In genomic region chr16:18802755-18803218, GRCh38 we compare ENCODE assay signal across 9 cellular contexts. TPM values are rescaled to one million over a fixed set of nuclear protein-coding genes. Genes with fewer than 3 reads are reported as not detected.
DNase-seq lines count a peak whose midpoint lies in the region; ATAC-seq and TF ChIP-seq lines count a peak whose summit lies in the region.
"Had no signal": no experiment of that assay in that cellular context is flagged by ENCODE, and none has a peak within 500 bp of the region (broad histone marks: within the 10 kb centered on the region; RNA-seq: fewer than 3 reads in every experiment).

No MANE protein-coding gene starts in this region.

- H3K9me3 Mint-ChIP-seq in brain (peaks cover 0 to 5% (median 0%) of the 10 kb centered on the region in 5 experiments), osteocyte (ENCODE audit: unreplicated experiment) (no peaks in the 10 kb centered on the region)

- no peak overlapping the region for H3K4me3 ChIP-seq in HUES6 (ENCODE audit: low read depth, low read length)

- TF ChIP-seq CTCF in brain (conservative IDR thresholded peaks at IDR 0.05) = no peak
- no peak for TF ChIP-seq CTCF in osteocyte (IDR thresholded peaks at IDR 0.05)

- ATAC-seq in GM21786 (IDR thresholded peaks at IDR 0.05; ENCODE audit: unreplicated experiment) = no peak

- no peaks in the 10 kb centered on the region for H3K27me3 ChIP-seq in HUES6 (ENCODE audit: control insufficient read depth, insufficient read depth, low read length)
- H3K27me3 ChIP-seq: stomach had no signal

- H3K4me1 Mint-ChIP-seq in brain (peaks cover 85% of the 10 kb centered on the region), osteocyte (ENCODE audit: unreplicated experiment) (peaks cover 62% of the 10 kb centered on the region)

- H3K9me3 ChIP-seq in HUES6 (ENCODE audit: control insufficient read depth, insufficient read depth, low read depth, low read length) = no peaks in the 10 kb centered on the region
- H3K9me3 ChIP-seq: stomach had no signal

- H3K9ac ChIP-seq in HUES6 (ENCODE audit: low read length) = no peak overlapping the region

- H3K27ac ChIP-seq in HUES6 (ENCODE audit: low read depth, low read length) = peak overlapping the region; percentile 85; the same call in 1 of the 2 replicates

- H3K4me1 ChIP-seq in HUES6 (ENCODE audit: control insufficient read depth, insufficient read depth, low read length) = peaks cover 53% of the 10 kb centered on the region

- H3K27ac Mint-ChIP-seq in brain (peak overlapping the region in 4 of 5 experiments; percentile 58 to 99 (median 86)), osteocyte (ENCODE audit: unreplicated experiment) (peak overlapping the region; percentile 99)

- H3K36me3 Mint-ChIP-seq in brain (peaks cover 14% of the 10 kb centered on the region), osteocyte (ENCODE audit: unreplicated experiment) (peaks cover 5% of the 10 kb centered on the region)

- DNase-seq in NCI-H2227 (lab: John Stamatoyannopoulos, UW; ENCODE audit: unreplicated experiment) = peak; percentile 32
- no peak for DNase-seq in NCI-H2227 treated with DMSO at 0.1 percent for 48 hours (lab: John Stamatoyannopoulos, UW)
- DNase-seq in osteocyte (ENCODE audit: extremely low spot score, unreplicated experiment) = no peak
- no peak for DNase-seq in GM19238 (ENCODE audit: insufficient read length, low spot score)
- DNase-seq in NCI-H1930 (lab: John Stamatoyannopoulos, UW) = no peak
- DNase-seq: stomach had no signal

- H3K4me3 Mint-ChIP-seq in brain (peak overlapping the region; percentile 95 to 99 (median 97)), osteocyte (ENCODE audit: unreplicated experiment) (peak overlapping the region; percentile 96)

- H3K36me3 ChIP-seq in HUES6 (ENCODE audit: control insufficient read depth, insufficient read depth, low read length) = peaks cover 22% of the 10 kb centered on the region

- peaks cover 12% of the 10 kb centered on the region for H3K27me3 Mint-ChIP-seq in brain
- no peaks in the 10 kb centered on the region for H3K27me3 Mint-ChIP-seq in osteocyte (ENCODE audit: unreplicated experiment)

RNA-seq across cellular contexts. Expression of gene ARL6IP1, which starts 1.4 kb away (rescaled TPM):
- polyA plus RNA-seq in brain (ENCODE audit: insufficient read depth, low read depth, low replicate concordance) = 363 TPM
- total RNA-seq in osteocyte = 95.4 and 97.9 TPM in 2 replicates

RNA-seq across cellular contexts. Expression of gene RPS15A, which starts 12.7 kb away (rescaled TPM):
- 3,160 TPM for polyA plus RNA-seq in brain (ENCODE audit: insufficient read depth, low read depth, low replicate concordance)
- total RNA-seq in osteocyte = 1,200 and 1,259 TPM in 2 replicates
